ENCODE assay signal across 10 cellular contexts in genomic region chr16:85491798-85492616, GRCh38.
DNase-seq lines count a peak whose midpoint lies in the region; ATAC-seq and TF ChIP-seq lines count a peak whose summit lies in the region.
"Had no signal": no experiment of that assay in that cellular context is flagged by ENCODE, and none has a peak within 500 bp of the region (broad histone marks: within the 10 kb centered on the region; RNA-seq: fewer than 3 reads in every experiment).

No MANE protein-coding gene starts in this region.

- intact Hi-C loops in head of caudate nucleus (cut with DNase I) = no loop called here

- POLR2A ChIA-PET in BJ (lab: Charles Lee) = no interaction called here

- no peak for ATAC-seq in HG03039 (IDR thresholded peaks at IDR 0.05; ENCODE audit: unreplicated experiment)

- DNase-seq in BJ (ENCODE audit: low read depth) (peak; percentile 6), SW480 (ENCODE audit: low spot score) (peak; percentile 47), head of caudate nucleus (peak in 38 of 42 donors; percentile 13 to 72 (median 49)), NCI-H774 (lab: John Stamatoyannopoulos, UW) (no peak), NCI-H69 (lab: John Stamatoyannopoulos, UW) (no peak)
- no peak for DNase-seq in activated CD4-positive, alpha-beta T cell treated with anti-CD3 and anti-CD28 coated beads for 4 hours
- DNase-seq: DMS153; stimulated activated CD4-positive, alpha-beta T cell treated with anti-CD3 and anti-CD28 coated beads, Interleukin-2, amount 100 ng/mL, for 48 hours had no signal

- peak overlapping the region; percentile 76 for H3K4me2 ChIP-seq in parathyroid adenoma (ENCODE audit: low read length)

- H3K4me3 ChIP-seq in BJ (ENCODE audit: low read depth, low read length) (no peak overlapping the region), parathyroid adenoma (ENCODE audit: low read depth, low read length) (peak overlapping the region; percentile 27)

- H3K79me2 ChIP-seq in parathyroid adenoma = peaks cover 86% of the 10 kb centered on the region

- no peaks in the 10 kb centered on the region for H3K36me3 ChIP-seq in BJ (ENCODE audit: control insufficient read depth, insufficient read depth, low read length)
- H3K36me3 ChIP-seq in parathyroid adenoma (ENCODE audit: control insufficient read depth, insufficient read depth, low read length) = no peaks in the 10 kb centered on the region

- H3K9me3 ChIP-seq in parathyroid adenoma (ENCODE audit: control insufficient read depth, low read length) = no peaks in the 10 kb centered on the region

- peak overlapping the region; percentile 8 for H2AFZ ChIP-seq in parathyroid adenoma

- no peak overlapping the region for H3K9ac ChIP-seq in parathyroid adenoma

- H3K4me1 ChIP-seq in parathyroid adenoma = peaks cover 25% of the 10 kb centered on the region

- TF ChIP-seq CTCF in BJ (IDR thresholded peaks at IDR 0.05; ENCODE audit: insufficient read depth, low read depth, low read length) (no peak), parathyroid adenoma (IDR thresholded peaks at IDR 0.05) (peak; percentile 12)

- peak overlapping the region; percentile 94 for H3K27ac ChIP-seq in parathyroid adenoma

- H3K27me3 ChIP-seq in BJ (ENCODE audit: control insufficient read depth, insufficient read depth, low read length) (no peaks in the 10 kb centered on the region), parathyroid adenoma (ENCODE audit: control insufficient read depth, insufficient read depth, low read length) (no peaks in the 10 kb centered on the region)

- CTCF ChIA-PET in BJ (lab: Yijun Ruan, JAX) = interaction anchor here (0.9 to 2.5 kb wide), 8 partner anchors 10 to 124 kb away, joined by 3 to 10 read pairs (median 4); no protein-coding TSS in a partner anchor

Comparison
In these comparisons a context has a peak if more than half of its experiments do, and no peak if none do; other contexts are left out.
1. DNase-seq: peak in BJ (single experiment), SW480 (single experiment) and head of caudate nucleus (38 of 42); none in NCI-H774 (single experiment), activated CD4-positive, alpha-beta T cell treated with anti-CD3 and anti-CD28 coated beads for 4 hours (0 of 2) and NCI-H69 (single experiment).